1 cellular context compared by ENCODE assay signal in genomic region chr7:74882110-74882509, GRCh38.
TF ChIP-seq lines count a peak whose summit lies in the region.

No MANE protein-coding gene starts in this region.

TF ChIP-seq in K562, 482 proteins besides CTCF, POLR2A, EP300 and RAD21:
- TF ChIP-seq NFIC (IDR thresholded peaks at IDR 0.05): peak; percentile 45
TF ChIP-seq in K562: peak in this region for 1; not testable (repeated sequence) for 481.
